1 cellular context compared by ENCODE assay signal in the genomic region with DNA sequence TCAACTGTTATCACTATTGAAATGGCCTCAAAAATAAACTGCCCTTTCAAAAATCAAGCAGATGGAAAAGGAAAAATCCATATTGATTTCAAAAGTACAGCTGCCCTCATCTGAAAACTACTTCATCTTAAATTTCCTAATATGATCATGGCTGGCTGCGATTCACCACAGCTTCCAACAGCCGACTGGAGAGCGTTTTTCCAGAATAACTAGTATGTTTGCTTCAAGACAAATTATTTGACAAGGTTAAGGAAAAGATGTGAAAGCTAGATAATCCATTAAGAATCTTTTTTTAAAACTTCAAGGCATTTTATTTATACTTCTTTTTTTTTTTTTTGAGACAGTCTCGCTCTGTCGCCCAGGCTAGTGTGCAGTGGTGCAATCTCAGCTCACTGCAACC.
TF ChIP-seq lines count a peak whose summit lies in the region.

No MANE protein-coding gene starts in this region.

TF ChIP-seq in K562, 482 proteins besides CTCF, POLR2A, EP300 and RAD21 (continued from another document):
- TF ChIP-seq, protein P1, sequence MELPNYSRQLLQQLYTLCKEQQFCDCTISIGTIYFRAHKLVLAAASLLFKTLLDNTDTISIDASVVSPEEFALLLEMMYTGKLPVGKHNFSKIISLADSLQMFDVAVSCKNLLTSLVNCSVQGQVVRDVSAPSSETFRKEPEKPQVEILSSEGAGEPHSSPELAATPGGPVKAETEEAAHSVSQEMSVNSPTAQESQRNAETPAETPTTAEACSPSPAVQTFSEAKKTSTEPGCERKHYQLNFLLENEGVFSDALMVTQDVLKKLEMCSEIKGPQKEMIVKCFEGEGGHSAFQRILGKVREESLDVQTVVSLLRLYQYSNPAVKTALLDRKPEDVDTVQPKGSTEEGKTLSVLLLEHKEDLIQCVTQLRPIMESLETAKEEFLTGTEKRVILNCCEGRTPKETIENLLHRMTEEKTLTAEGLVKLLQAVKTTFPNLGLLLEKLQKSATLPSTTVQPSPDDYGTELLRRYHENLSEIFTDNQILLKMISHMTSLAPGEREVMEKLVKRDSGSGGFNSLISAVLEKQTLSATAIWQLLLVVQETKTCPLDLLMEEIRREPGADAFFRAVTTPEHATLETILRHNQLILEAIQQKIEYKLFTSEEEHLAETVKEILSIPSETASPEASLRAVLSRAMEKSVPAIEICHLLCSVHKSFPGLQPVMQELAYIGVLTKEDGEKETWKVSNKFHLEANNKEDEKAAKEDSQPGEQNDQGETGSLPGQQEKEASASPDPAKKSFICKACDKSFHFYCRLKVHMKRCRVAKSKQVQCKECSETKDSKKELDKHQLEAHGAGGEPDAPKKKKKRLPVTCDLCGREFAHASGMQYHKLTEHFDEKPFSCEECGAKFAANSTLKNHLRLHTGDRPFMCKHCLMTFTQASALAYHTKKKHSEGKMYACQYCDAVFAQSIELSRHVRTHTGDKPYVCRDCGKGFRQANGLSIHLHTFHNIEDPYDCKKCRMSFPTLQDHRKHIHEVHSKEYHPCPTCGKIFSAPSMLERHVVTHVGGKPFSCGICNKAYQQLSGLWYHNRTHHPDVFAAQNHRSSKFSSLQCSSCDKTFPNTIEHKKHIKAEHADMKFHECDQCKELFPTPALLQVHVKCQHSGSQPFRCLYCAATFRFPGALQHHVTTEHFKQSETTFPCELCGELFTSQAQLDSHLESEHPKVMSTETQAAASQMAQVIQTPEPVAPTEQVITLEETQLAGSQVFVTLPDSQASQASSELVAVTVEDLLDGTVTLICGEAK (IDR thresholded peaks at IDR 0.05) = 0 out of 2 replicates have a peak, but pooled peaks have one; percentile 39
- TF ChIP-seq, protein P1 (CRISPR knock-in tag; IDR thresholded peaks at IDR 0.05) = no peak
- TF ChIP-seq POLR2G (IDR thresholded peaks at IDR 0.05; ENCODE audit: low read depth, low read length) (no peak), NCOA2 (IDR thresholded peaks at IDR 0.05; ENCODE audit: partially characterized antibody in 2 of 2) (no peak), CEBPG (CRISPR knock-in tag; IDR thresholded peaks at IDR 0.05) (no peak), CEBPG (tag; conservative IDR thresholded peaks at IDR 0.05 in 1 of 2, IDR thresholded peaks at IDR 0.05 in 1 of 2) (no peak)
- TF ChIP-seq, protein P2, sequence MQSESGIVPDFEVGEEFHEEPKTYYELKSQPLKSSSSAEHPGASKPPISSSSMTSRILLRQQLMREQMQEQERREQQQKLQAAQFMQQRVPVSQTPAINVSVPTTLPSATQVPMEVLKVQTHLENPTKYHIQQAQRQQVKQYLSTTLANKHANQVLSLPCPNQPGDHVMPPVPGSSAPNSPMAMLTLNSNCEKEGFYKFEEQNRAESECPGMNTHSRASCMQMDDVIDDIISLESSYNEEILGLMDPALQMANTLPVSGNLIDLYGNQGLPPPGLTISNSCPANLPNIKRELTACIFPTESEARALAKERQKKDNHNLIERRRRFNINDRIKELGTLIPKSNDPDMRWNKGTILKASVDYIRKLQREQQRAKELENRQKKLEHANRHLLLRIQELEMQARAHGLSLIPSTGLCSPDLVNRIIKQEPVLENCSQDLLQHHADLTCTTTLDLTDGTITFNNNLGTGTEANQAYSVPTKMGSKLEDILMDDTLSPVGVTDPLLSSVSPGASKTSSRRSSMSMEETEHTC (IDR thresholded peaks at IDR 0.05) = no peak
